ENCODE assay signal across 1 cellular context in the genomic region with DNA sequence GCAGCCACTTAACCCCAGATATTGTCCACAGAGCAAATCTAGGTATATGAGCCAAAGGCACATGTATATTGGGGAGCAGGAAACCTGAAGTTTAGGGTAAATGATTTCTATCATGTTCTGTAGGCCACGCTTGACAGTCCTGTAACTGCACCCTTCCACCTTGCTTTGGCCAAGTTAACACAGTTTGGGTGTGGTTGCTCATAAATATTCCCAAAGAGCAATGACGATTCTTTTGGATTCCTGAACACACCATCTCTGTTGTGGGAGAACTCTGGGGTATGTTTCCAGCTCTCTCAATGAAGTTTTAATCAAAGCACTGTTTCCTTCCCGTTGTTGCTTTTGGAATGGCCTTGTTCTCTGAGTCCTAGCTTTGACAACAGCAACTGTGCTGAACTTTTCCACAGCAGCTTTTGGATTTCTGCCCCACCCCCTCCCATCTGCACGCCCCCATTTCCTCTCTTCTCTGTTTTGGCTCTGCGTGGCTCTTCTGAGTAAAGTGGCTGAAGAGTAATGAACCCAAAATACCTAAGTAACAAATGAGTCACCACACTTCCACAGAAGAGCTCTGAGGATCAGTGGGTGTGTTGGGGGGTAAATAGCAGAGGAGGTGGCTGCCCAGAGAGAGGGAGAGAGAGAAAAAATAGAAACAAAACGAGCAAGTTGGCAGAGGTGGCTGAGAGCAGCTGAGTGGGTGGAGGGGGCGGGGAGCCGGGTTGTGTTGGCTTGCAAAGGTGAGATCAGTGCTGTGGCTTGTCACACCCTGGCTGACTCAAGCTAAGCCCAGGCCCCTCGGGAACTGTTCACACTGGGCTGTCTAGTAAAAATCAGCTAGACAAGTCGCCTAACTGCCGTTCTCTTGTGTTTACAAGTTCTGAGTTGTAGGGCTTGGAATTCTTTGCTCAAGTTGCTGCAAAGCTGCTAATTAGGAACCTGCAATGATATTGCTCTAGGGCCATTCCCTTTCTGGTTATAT.
TF ChIP-seq lines count a peak whose summit lies in the region.

No MANE protein-coding gene starts in this region.

TF ChIP-seq in K562, 482 proteins besides CTCF, POLR2A, EP300 and RAD21 (continued from another document and continues in another):
- TF ChIP-seq, protein P1, sequence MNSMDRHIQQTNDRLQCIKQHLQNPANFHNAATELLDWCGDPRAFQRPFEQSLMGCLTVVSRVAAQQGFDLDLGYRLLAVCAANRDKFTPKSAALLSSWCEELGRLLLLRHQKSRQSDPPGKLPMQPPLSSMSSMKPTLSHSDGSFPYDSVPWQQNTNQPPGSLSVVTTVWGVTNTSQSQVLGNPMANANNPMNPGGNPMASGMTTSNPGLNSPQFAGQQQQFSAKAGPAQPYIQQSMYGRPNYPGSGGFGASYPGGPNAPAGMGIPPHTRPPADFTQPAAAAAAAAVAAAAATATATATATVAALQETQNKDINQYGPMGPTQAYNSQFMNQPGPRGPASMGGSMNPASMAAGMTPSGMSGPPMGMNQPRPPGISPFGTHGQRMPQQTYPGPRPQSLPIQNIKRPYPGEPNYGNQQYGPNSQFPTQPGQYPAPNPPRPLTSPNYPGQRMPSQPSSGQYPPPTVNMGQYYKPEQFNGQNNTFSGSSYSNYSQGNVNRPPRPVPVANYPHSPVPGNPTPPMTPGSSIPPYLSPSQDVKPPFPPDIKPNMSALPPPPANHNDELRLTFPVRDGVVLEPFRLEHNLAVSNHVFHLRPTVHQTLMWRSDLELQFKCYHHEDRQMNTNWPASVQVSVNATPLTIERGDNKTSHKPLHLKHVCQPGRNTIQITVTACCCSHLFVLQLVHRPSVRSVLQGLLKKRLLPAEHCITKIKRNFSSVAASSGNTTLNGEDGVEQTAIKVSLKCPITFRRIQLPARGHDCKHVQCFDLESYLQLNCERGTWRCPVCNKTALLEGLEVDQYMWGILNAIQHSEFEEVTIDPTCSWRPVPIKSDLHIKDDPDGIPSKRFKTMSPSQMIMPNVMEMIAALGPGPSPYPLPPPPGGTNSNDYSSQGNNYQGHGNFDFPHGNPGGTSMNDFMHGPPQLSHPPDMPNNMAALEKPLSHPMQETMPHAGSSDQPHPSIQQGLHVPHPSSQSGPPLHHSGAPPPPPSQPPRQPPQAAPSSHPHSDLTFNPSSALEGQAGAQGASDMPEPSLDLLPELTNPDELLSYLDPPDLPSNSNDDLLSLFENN (IDR thresholded peaks at IDR 0.05; ENCODE audit: low read depth in 2 of 2, low read length in 2 of 2) = peak in 1 of 2 experiments; percentile 64; a peak in 1 of 4 replicates
- TF ChIP-seq CBX8 (IDR thresholded peaks at IDR 0.05; ENCODE audit: borderline replicate concordance, extremely low read depth, low read depth, low read length, poor library complexity, severe bottlenecking) (no peak), RHOXF2B (CRISPR knock-in tag; conservative IDR thresholded peaks at IDR 0.05) (no peak), ZNF778 (CRISPR knock-in tag; IDR thresholded peaks at IDR 0.05) (no peak), LEF1 (IDR thresholded peaks at IDR 0.05) (peak; percentile 90), NCOR1 (IDR thresholded peaks at IDR 0.05) (peak; percentile 75), JUND (IDR thresholded peaks at IDR 0.05; ENCODE audit: borderline replicate concordance, low read depth, low read length) (peak; percentile 86), JUND (tag; IDR thresholded peaks at IDR 0.05; ENCODE audit: borderline replicate concordance, low read depth, low read length) (peak; percentile 69), TEAD4 (IDR thresholded peaks at IDR 0.05; ENCODE audit: low read length) (peak; percentile 67), TEAD4 (CRISPR knock-in tag; IDR thresholded peaks at IDR 0.05; ENCODE audit: borderline replicate concordance) (no peak), GTF2E2 (tag; IDR thresholded peaks at IDR 0.05) (0 out of 2 replicates have a peak, but pooled peaks have one; percentile 33), RBBP5 (IDR thresholded peaks at IDR 0.05; ENCODE audit: borderline replicate concordance, insufficient read depth, low read length, poor library complexity, severe bottlenecking) (peak; percentile 13), CCNT2 (IDR thresholded peaks at IDR 0.05; ENCODE audit: borderline replicate concordance, extremely low read depth, insufficient read length, low read depth, low read length) (no peak), CHCHD3 (CRISPR knock-in tag; IDR thresholded peaks at IDR 0.05) (no peak), ZNF316 (IDR thresholded peaks at IDR 0.05) (0 out of 2 replicates have a peak, but pooled peaks have one; percentile 5), EP400 (IDR thresholded peaks at IDR 0.05) (peak; percentile 62), BACH1 (tag; IDR thresholded peaks at IDR 0.05) (peak; percentile 33; the same call in 1 of the 2 replicates), ZNF23 (CRISPR knock-in tag; IDR thresholded peaks at IDR 0.05) (no peak)
- TF ChIP-seq, protein P2, sequence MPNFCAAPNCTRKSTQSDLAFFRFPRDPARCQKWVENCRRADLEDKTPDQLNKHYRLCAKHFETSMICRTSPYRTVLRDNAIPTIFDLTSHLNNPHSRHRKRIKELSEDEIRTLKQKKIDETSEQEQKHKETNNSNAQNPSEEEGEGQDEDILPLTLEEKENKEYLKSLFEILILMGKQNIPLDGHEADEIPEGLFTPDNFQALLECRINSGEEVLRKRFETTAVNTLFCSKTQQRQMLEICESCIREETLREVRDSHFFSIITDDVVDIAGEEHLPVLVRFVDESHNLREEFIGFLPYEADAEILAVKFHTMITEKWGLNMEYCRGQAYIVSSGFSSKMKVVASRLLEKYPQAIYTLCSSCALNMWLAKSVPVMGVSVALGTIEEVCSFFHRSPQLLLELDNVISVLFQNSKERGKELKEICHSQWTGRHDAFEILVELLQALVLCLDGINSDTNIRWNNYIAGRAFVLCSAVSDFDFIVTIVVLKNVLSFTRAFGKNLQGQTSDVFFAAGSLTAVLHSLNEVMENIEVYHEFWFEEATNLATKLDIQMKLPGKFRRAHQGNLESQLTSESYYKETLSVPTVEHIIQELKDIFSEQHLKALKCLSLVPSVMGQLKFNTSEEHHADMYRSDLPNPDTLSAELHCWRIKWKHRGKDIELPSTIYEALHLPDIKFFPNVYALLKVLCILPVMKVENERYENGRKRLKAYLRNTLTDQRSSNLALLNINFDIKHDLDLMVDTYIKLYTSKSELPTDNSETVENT (CRISPR knock-in tag; IDR thresholded peaks at IDR 0.05) = no peak
- TF ChIP-seq, protein P3, sequence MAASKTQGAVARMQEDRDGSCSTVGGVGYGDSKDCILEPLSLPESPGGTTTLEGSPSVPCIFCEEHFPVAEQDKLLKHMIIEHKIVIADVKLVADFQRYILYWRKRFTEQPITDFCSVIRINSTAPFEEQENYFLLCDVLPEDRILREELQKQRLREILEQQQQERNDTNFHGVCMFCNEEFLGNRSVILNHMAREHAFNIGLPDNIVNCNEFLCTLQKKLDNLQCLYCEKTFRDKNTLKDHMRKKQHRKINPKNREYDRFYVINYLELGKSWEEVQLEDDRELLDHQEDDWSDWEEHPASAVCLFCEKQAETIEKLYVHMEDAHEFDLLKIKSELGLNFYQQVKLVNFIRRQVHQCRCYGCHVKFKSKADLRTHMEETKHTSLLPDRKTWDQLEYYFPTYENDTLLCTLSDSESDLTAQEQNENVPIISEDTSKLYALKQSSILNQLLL (CRISPR knock-in tag; IDR thresholded peaks at IDR 0.05; ENCODE audit: borderline replicate concordance) = no peak
- TF ChIP-seq, protein P4, sequence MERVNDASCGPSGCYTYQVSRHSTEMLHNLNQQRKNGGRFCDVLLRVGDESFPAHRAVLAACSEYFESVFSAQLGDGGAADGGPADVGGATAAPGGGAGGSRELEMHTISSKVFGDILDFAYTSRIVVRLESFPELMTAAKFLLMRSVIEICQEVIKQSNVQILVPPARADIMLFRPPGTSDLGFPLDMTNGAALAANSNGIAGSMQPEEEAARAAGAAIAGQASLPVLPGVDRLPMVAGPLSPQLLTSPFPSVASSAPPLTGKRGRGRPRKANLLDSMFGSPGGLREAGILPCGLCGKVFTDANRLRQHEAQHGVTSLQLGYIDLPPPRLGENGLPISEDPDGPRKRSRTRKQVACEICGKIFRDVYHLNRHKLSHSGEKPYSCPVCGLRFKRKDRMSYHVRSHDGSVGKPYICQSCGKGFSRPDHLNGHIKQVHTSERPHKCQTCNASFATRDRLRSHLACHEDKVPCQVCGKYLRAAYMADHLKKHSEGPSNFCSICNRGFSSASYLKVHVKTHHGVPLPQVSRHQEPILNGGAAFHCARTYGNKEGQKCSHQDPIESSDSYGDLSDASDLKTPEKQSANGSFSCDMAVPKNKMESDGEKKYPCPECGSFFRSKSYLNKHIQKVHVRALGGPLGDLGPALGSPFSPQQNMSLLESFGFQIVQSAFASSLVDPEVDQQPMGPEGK (CRISPR knock-in tag; IDR thresholded peaks at IDR 0.05; ENCODE audit: borderline replicate concordance) = no peak
- TF ChIP-seq, protein P5, sequence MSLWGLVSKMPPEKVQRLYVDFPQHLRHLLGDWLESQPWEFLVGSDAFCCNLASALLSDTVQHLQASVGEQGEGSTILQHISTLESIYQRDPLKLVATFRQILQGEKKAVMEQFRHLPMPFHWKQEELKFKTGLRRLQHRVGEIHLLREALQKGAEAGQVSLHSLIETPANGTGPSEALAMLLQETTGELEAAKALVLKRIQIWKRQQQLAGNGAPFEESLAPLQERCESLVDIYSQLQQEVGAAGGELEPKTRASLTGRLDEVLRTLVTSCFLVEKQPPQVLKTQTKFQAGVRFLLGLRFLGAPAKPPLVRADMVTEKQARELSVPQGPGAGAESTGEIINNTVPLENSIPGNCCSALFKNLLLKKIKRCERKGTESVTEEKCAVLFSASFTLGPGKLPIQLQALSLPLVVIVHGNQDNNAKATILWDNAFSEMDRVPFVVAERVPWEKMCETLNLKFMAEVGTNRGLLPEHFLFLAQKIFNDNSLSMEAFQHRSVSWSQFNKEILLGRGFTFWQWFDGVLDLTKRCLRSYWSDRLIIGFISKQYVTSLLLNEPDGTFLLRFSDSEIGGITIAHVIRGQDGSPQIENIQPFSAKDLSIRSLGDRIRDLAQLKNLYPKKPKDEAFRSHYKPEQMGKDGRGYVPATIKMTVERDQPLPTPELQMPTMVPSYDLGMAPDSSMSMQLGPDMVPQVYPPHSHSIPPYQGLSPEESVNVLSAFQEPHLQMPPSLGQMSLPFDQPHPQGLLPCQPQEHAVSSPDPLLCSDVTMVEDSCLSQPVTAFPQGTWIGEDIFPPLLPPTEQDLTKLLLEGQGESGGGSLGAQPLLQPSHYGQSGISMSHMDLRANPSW (CRISPR knock-in tag; IDR thresholded peaks at IDR 0.05) = 0 out of 2 replicates have a peak, but pooled peaks have one; percentile 55
- TF ChIP-seq, protein P6, sequence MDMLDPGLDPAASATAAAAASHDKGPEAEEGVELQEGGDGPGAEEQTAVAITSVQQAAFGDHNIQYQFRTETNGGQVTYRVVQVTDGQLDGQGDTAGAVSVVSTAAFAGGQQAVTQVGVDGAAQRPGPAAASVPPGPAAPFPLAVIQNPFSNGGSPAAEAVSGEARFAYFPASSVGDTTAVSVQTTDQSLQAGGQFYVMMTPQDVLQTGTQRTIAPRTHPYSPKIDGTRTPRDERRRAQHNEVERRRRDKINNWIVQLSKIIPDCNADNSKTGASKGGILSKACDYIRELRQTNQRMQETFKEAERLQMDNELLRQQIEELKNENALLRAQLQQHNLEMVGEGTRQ (CRISPR knock-in tag; IDR thresholded peaks at IDR 0.05) = no peak
- TF ChIP-seq, protein P7, sequence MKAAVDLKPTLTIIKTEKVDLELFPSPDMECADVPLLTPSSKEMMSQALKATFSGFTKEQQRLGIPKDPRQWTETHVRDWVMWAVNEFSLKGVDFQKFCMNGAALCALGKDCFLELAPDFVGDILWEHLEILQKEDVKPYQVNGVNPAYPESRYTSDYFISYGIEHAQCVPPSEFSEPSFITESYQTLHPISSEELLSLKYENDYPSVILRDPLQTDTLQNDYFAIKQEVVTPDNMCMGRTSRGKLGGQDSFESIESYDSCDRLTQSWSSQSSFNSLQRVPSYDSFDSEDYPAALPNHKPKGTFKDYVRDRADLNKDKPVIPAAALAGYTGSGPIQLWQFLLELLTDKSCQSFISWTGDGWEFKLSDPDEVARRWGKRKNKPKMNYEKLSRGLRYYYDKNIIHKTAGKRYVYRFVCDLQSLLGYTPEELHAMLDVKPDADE (conservative IDR thresholded peaks at IDR 0.05; ENCODE audit: control insufficient read depth, low read depth, low read length) = peak; percentile 55; the same call in 1 of the 2 replicates
- TF ChIP-seq, protein P8, sequence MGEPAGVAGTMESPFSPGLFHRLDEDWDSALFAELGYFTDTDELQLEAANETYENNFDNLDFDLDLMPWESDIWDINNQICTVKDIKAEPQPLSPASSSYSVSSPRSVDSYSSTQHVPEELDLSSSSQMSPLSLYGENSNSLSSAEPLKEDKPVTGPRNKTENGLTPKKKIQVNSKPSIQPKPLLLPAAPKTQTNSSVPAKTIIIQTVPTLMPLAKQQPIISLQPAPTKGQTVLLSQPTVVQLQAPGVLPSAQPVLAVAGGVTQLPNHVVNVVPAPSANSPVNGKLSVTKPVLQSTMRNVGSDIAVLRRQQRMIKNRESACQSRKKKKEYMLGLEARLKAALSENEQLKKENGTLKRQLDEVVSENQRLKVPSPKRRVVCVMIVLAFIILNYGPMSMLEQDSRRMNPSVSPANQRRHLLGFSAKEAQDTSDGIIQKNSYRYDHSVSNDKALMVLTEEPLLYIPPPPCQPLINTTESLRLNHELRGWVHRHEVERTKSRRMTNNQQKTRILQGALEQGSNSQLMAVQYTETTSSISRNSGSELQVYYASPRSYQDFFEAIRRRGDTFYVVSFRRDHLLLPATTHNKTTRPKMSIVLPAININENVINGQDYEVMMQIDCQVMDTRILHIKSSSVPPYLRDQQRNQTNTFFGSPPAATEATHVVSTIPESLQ (CRISPR knock-in tag; IDR thresholded peaks at IDR 0.05) = no peak
- TF ChIP-seq, protein P9, sequence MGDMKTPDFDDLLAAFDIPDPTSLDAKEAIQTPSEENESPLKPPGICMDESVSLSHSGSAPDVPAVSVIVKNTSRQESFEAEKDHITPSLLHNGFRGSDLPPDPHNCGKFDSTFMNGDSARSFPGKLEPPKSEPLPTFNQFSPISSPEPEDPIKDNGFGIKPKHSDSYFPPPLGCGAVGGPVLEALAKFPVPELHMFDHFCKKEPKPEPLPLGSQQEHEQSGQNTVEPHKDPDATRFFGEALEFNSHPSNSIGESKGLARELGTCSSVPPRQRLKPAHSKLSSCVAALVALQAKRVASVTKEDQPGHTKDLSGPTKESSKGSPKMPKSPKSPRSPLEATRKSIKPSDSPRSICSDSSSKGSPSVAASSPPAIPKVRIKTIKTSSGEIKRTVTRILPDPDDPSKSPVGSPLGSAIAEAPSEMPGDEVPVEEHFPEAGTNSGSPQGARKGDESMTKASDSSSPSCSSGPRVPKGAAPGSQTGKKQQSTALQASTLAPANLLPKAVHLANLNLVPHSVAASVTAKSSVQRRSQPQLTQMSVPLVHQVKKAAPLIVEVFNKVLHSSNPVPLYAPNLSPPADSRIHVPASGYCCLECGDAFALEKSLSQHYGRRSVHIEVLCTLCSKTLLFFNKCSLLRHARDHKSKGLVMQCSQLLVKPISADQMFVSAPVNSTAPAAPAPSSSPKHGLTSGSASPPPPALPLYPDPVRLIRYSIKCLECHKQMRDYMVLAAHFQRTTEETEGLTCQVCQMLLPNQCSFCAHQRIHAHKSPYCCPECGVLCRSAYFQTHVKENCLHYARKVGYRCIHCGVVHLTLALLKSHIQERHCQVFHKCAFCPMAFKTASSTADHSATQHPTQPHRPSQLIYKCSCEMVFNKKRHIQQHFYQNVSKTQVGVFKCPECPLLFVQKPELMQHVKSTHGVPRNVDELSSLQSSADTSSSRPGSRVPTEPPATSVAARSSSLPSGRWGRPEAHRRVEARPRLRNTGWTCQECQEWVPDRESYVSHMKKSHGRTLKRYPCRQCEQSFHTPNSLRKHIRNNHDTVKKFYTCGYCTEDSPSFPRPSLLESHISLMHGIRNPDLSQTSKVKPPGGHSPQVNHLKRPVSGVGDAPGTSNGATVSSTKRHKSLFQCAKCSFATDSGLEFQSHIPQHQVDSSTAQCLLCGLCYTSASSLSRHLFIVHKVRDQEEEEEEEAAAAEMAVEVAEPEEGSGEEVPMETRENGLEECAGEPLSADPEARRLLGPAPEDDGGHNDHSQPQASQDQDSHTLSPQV (IDR thresholded peaks at IDR 0.05) = peak; percentile 75
